ENCODE assay signal across 1 cellular context in the genomic region with DNA sequence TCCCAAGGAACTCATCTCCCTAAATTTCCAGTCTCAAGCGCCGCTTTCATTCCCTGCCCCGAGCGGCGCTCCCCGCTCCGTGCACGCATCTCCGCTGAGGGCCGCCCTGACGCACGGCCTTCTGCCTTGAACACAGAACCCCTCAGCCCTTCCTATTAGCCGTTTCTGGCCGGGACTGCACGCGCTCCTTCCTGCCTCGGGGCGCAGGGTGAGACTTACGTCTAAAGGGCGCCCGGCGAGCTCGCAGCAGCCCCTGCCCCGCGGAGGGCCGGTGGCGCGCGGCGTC.
TF ChIP-seq lines count a peak whose summit lies in the region.

No MANE protein-coding gene starts in this region.

TF ChIP-seq in HepG2, 621 proteins besides CTCF, POLR2A, EP300 and RAD21 (continues in another document):
- TF ChIP-seq ZNF142 (CRISPR knock-in tag; IDR thresholded peaks at IDR 0.05) (0 out of 2 replicates have a peak, but pooled peaks have one; percentile 62), HNF4G (IDR thresholded peaks at IDR 0.05; ENCODE audit: borderline replicate concordance, low read depth, low read length) (no peak), HNF4G (CRISPR knock-in tag; IDR thresholded peaks at IDR 0.05; ENCODE audit: borderline replicate concordance, low read depth) (0 out of 2 replicates have a peak, but pooled peaks have one; percentile 25), MAF1 (CRISPR knock-in tag; IDR thresholded peaks at IDR 0.05; ENCODE audit: borderline replicate concordance) (0 out of 2 replicates have a peak, but pooled peaks have one; percentile 2), ZNF34 (CRISPR knock-in tag; IDR thresholded peaks at IDR 0.05; ENCODE audit: borderline replicate concordance) (0 out of 2 replicates have a peak, but pooled peaks have one; percentile 48), ZNF3 (CRISPR knock-in tag; IDR thresholded peaks at IDR 0.05) (no peak), ZNF629 (CRISPR knock-in tag; conservative IDR thresholded peaks at IDR 0.05) (0 out of 2 replicates have a peak, but pooled peaks have one; percentile 5), TOPORS (CRISPR knock-in tag; IDR thresholded peaks at IDR 0.05) (0 out of 2 replicates have a peak, but pooled peaks have one; percentile 39), ZNF232 (CRISPR knock-in tag; IDR thresholded peaks at IDR 0.05; ENCODE audit: borderline replicate concordance) (0 out of 2 replicates have a peak, but pooled peaks have one; percentile 23), BORCS8-MEF2B (CRISPR knock-in tag; IDR thresholded peaks at IDR 0.05) (0 out of 2 replicates have a peak, but pooled peaks have one; percentile 5), MTA1 (CRISPR knock-in tag; IDR thresholded peaks at IDR 0.05; ENCODE audit: borderline replicate concordance) (peak; percentile 13; the same call in 1 of the 2 replicates), ZNF644 (CRISPR knock-in tag; IDR thresholded peaks at IDR 0.05; ENCODE audit: low read depth) (no peak), ZNF362 (CRISPR knock-in tag; IDR thresholded peaks at IDR 0.05; ENCODE audit: borderline replicate concordance) (0 out of 2 replicates have a peak, but pooled peaks have one; percentile 12), RNF2 (conservative IDR thresholded peaks at IDR 0.05; ENCODE audit: low read depth) (no peak), CEBPB (IDR thresholded peaks at IDR 0.05; ENCODE audit: borderline replicate concordance, low read depth, low read length) (no peak), ZSCAN29 (CRISPR knock-in tag; conservative IDR thresholded peaks at IDR 0.05) (peak; percentile 48; the same call in 1 of the 2 replicates), ZNF567 (CRISPR knock-in tag; IDR thresholded peaks at IDR 0.05; ENCODE audit: borderline replicate concordance) (peak; percentile 65; the same call in 1 of the 2 replicates), SALL2 (CRISPR knock-in tag; IDR thresholded peaks at IDR 0.05) (0 out of 2 replicates have a peak, but pooled peaks have one; percentile 38), ZNF280B (CRISPR knock-in tag; IDR thresholded peaks at IDR 0.05; ENCODE audit: borderline replicate concordance) (no peak), ZNF282 (IDR thresholded peaks at IDR 0.05; ENCODE audit: partially characterized antibody) (no peak), ZNF280D (CRISPR knock-in tag; IDR thresholded peaks at IDR 0.05) (0 out of 2 replicates have a peak, but pooled peaks have one; percentile 6), AFF4 (CRISPR knock-in tag; IDR thresholded peaks at IDR 0.05) (peak; percentile 23; the same call in 1 of the 2 replicates), SP1 (IDR thresholded peaks at IDR 0.05) (no peak), SP1 (CRISPR knock-in tag; IDR thresholded peaks at IDR 0.05) (0 out of 2 replicates have a peak, but pooled peaks have one; percentile 13), YY1 (IDR thresholded peaks at IDR 0.05; ENCODE audit: insufficient read depth, insufficient replicate concordance, low read depth, low read length) (no peak), ZNF343 (CRISPR knock-in tag; IDR thresholded peaks at IDR 0.05) (0 out of 2 replicates have a peak, but pooled peaks have one; percentile 19), TBL1XR1 (IDR thresholded peaks at IDR 0.05; ENCODE audit: borderline replicate concordance, low read length, partially characterized antibody) (no peak), ZNF773 (CRISPR knock-in tag; IDR thresholded peaks at IDR 0.05; ENCODE audit: borderline replicate concordance) (peak; percentile 83; the same call in 1 of the 2 replicates), IRX3 (CRISPR knock-in tag; IDR thresholded peaks at IDR 0.05; ENCODE audit: borderline replicate concordance, low read depth) (peak; percentile 30; the same call in 1 of the 2 replicates)
- TF ChIP-seq, protein P1, sequence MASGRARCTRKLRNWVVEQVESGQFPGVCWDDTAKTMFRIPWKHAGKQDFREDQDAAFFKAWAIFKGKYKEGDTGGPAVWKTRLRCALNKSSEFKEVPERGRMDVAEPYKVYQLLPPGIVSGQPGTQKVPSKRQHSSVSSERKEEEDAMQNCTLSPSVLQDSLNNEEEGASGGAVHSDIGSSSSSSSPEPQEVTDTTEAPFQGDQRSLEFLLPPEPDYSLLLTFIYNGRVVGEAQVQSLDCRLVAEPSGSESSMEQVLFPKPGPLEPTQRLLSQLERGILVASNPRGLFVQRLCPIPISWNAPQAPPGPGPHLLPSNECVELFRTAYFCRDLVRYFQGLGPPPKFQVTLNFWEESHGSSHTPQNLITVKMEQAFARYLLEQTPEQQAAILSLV (CRISPR knock-in tag; IDR thresholded peaks at IDR 0.05; ENCODE audit: borderline replicate concordance) = 0 out of 2 replicates have a peak, but pooled peaks have one; percentile 55
- TF ChIP-seq, protein P2, sequence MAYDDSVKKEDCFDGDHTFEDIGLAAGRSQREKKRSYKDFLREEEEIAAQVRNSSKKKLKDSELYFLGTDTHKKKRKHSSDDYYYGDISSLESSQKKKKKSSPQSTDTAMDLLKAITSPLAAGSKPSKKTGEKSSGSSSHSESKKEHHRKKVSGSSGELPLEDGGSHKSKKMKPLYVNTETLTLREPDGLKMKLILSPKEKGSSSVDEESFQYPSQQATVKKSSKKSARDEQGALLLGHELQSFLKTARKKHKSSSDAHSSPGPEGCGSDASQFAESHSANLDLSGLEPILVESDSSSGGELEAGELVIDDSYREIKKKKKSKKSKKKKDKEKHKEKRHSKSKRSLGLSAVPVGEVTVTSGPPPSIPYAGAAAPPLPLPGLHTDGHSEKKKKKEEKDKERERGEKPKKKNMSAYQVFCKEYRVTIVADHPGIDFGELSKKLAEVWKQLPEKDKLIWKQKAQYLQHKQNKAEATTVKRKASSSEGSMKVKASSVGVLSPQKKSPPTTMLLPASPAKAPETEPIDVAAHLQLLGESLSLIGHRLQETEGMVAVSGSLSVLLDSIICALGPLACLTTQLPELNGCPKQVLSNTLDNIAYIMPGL (CRISPR knock-in tag; IDR thresholded peaks at IDR 0.05; ENCODE audit: borderline replicate concordance in 1 of 2, low read depth in 1 of 2) = no peak; a peak in 1 of 4 replicates
- TF ChIP-seq, protein P3, sequence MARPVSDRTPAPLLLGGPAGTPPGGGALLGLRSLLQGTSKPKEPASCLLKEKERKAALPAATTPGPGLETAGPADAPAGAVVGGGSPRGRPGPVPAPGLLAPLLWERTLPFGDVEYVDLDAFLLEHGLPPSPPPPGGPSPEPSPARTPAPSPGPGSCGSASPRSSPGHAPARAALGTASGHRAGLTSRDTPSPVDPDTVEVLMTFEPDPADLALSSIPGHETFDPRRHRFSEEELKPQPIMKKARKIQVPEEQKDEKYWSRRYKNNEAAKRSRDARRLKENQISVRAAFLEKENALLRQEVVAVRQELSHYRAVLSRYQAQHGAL (CRISPR knock-in tag; IDR thresholded peaks at IDR 0.05; ENCODE audit: not compliant biosample characterization) = peak; percentile 67
